ENCODE assay signal across 25 cellular contexts in genomic region chr14:65604535-65604934, GRCh38.
"Had no signal": no experiment of that assay in that cellular context is flagged by ENCODE, and none has a peak within 500 bp of the region (broad histone marks: within the 10 kb centered on the region; RNA-seq: fewer than 3 reads in every experiment).

No MANE protein-coding gene starts in this region.

- H3K27ac ChIP-seq: adrenal gland, body of pancreas, colonic mucosa, epithelial cell of prostate, esophagus squamous epithelium had no signal

- H3K27me3 Mint-ChIP-seq: activated CD4-positive, alpha-beta memory T cell treated with anti-CD3 and anti-CD28 coated beads for 36 hours; activated CD4-positive, alpha-beta T cell treated with anti-CD3 and anti-CD28 coated beads for 36 hours; activated CD4-positive, alpha-beta T cell treated with anti-CD3 and anti-CD28 coated beads, Interleukin-2, amount 10 ng/mL, durations not matched to agents 24 days and 14 days; activated naive CD8-positive, alpha-beta T cell; activated T-helper 17 cell treated with anti-CD3 and anti-CD28 coated beads, Interleukin-2, amount 50 U/mL, for 72 hours had no signal

- H3K4me3 Mint-ChIP-seq: activated CD4-positive, alpha-beta memory T cell treated with anti-CD3 and anti-CD28 coated beads for 36 hours; activated CD4-positive, alpha-beta T cell treated with anti-CD3 and anti-CD28 coated beads for 36 hours; activated CD4-positive, alpha-beta T cell treated with anti-CD3 and anti-CD28 coated beads, Interleukin-2, amount 10 ng/mL, durations not matched to agents 24 days and 14 days; activated naive CD8-positive, alpha-beta T cell; activated T-cell treated with anti-CD3 and anti-CD28 coated beads, Interleukin-2, amount 50 U/mL, for 4 hours; activated T-helper 17 cell treated with anti-CD3 and anti-CD28 coated beads, Interleukin-2, amount 50 U/mL, for 72 hours had no signal

- DNase-seq: activated CD4-positive, alpha-beta memory T cell treated with anti-CD3 and anti-CD28 coated beads for 36 hours; activated CD4-positive, alpha-beta T cell treated with anti-CD3 and anti-CD28 coated beads for 36 hours; activated CD4-positive, alpha-beta T cell treated with anti-CD3 and anti-CD28 coated beads, Interleukin-2, amount 10 ng/mL, durations not matched to agents 24 days and 14 days; activated CD4-positive, CD25-positive, alpha-beta regulatory T cell; activated CD4-positive, CD25-positive, alpha-beta regulatory T cell treated with anti-CD3 and anti-CD28 coated beads, Interleukin-2, amount 50 U/mL, for 72 hours; activated CD8-positive, alpha-beta memory T cell treated with anti-CD3 and anti-CD28 coated beads for 24 hours; activated effector memory CD4-positive, alpha-beta T cell treated with Interleukin-2 at 50 U/mL for 16 hours; activated gamma-delta T cell treated with Interleukin-2 at 50 U/mL for 16 hours; activated naive CD4-positive, alpha-beta T cell treated with anti-CD3 and anti-CD28 coated beads, Interleukin-2, amount 50 U/mL, for 16 hours; activated naive CD4-positive, alpha-beta T cell treated with Interleukin-2 at 50 U/mL for 16 hours; activated T-cell treated with anti-CD3 and anti-CD28 coated beads, Interleukin-2, amount 50 U/mL, for 4 hours; adrenal gland; amygdala; aorta; body of pancreas; caudate nucleus; colonic mucosa; effector CD8-positive, alpha-beta T cell; esophagus squamous epithelium; head of caudate nucleus; T-helper 2 cell had no signal

- H3K4me3 ChIP-seq: adrenal gland, body of pancreas, colonic mucosa, esophagus squamous epithelium had no signal

- H3K27me3 ChIP-seq: adrenal gland, body of pancreas, colonic mucosa, esophagus squamous epithelium had no signal

- H3K4me1 ChIP-seq: adrenal gland, body of pancreas, colonic mucosa, esophagus squamous epithelium had no signal

- H3K4me1 Mint-ChIP-seq: activated T-helper 17 cell treated with anti-CD3 and anti-CD28 coated beads, Interleukin-2, amount 50 U/mL, for 72 hours had no signal

- H3K9me3 Mint-ChIP-seq: activated CD4-positive, alpha-beta memory T cell treated with anti-CD3 and anti-CD28 coated beads for 36 hours; activated CD4-positive, alpha-beta T cell treated with anti-CD3 and anti-CD28 coated beads, Interleukin-2, amount 10 ng/mL, durations not matched to agents 24 days and 14 days; activated T-cell treated with anti-CD3 and anti-CD28 coated beads, Interleukin-2, amount 50 U/mL, for 4 hours; activated T-helper 17 cell treated with anti-CD3 and anti-CD28 coated beads, Interleukin-2, amount 50 U/mL, for 72 hours had no signal

- ATAC-seq: activated CD4-positive, alpha-beta T cell treated with anti-CD3 and anti-CD28 coated beads for 36 hours; activated T-cell treated with anti-CD3 and anti-CD28 coated beads, Interleukin-2, amount 50 U/mL, for 4 hours; activated T-helper 17 cell treated with anti-CD3 and anti-CD28 coated beads, Interleukin-2, amount 50 U/mL, for 72 hours; body of pancreas had no signal

- H3K27ac Mint-ChIP-seq: activated CD4-positive, alpha-beta memory T cell treated with anti-CD3 and anti-CD28 coated beads for 36 hours; activated CD4-positive, alpha-beta T cell treated with anti-CD3 and anti-CD28 coated beads for 36 hours; activated CD4-positive, alpha-beta T cell treated with anti-CD3 and anti-CD28 coated beads, Interleukin-2, amount 10 ng/mL, durations not matched to agents 24 days and 14 days; activated naive CD8-positive, alpha-beta T cell; activated T-helper 17 cell treated with anti-CD3 and anti-CD28 coated beads, Interleukin-2, amount 50 U/mL, for 72 hours had no signal

- FAIRE-seq: endothelial cell of umbilical vein had no signal

- H3K36me3 ChIP-seq: adrenal gland, colonic mucosa, esophagus squamous epithelium had no signal

- H3K9me3 ChIP-seq: adrenal gland, body of pancreas, colonic mucosa, esophagus squamous epithelium had no signal
